Comparison of ENCODE assay signal across 21 cellular contexts in the genomic region with DNA sequence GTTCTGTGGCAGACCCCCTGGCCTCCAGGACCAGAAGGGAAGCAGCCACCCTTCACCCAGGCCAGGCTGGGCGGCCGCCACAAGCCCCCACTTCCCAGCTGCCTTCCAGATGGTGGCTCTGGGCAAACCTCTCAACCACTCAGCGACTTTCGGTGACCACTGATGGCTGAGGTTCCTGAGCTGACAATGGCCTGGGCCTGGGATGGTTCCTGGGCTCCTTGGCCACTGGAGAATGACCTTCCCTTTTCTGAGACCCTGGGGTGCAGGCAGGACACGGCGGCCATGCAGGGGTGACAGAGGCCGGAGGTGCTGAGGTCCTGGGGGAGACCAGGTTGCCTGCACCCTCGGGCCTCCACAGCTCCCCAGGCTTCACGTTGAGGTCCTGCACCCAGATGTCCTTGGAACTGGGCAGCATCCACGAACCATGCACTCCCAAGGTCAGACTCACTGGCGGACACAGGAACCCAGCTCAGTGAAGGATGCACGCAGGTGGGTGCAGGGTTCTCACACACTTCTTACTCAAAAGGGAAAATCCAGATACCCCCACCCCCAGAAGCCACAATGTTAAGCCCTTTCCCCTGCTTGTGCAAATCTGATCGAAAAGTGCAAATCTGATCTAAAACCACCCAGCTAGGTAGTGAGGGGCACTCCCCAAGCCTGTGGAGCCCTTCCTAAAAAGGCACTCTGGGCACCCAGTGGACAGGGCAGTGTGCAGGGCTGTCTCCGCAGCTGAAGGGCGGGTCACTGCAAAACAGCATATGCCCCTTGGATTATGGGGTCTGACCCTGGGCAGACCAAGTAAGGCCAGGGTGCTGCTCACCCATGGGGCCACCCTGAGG. TPM values are rescaled to one million over a fixed set of nuclear protein-coding genes. Genes with fewer than 3 reads are reported as not detected.
A peak's percentile ranks its signal among the peaks of the same experiment; 100 is the strongest.
DNase-seq lines count a peak whose midpoint lies in the region; ATAC-seq and TF ChIP-seq lines count a peak whose summit lies in the region.
"Had no signal": no experiment of that assay in that cellular context is flagged by ENCODE, and none has a peak within 500 bp of the region (broad histone marks: within the 10 kb centered on the region; RNA-seq: fewer than 3 reads in every experiment).

No MANE protein-coding gene starts in this region.

- no peaks in the 10 kb centered on the region for H3K27me3 Mint-ChIP-seq in activated naive CD4-positive, alpha-beta T cell treated with anti-CD3 and anti-CD28 coated beads, Interleukin-2, amount 50 U/mL, for 24 hours
- H3K27me3 Mint-ChIP-seq in activated naive CD8-positive, alpha-beta T cell treated with anti-CD3 and anti-CD28 coated beads, Interleukin-2, amount 10 ng/mL, durations not matched to agents 7 days and 5 days: no peaks in the 10 kb centered on the region
- H3K27me3 Mint-ChIP-seq: progenitor cell of endocrine pancreas had no signal

- TF ChIP-seq POLR2A in GM15510 (IDR thresholded peaks at IDR 0.05; ENCODE audit: borderline replicate concordance, extremely low read depth, insufficient read length): peak; percentile 27

- no peak for DNase-seq in activated naive CD4-positive, alpha-beta T cell (lab: John Stamatoyannopoulos, UW)
- DNase-seq in activated naive CD8-positive, alpha-beta T cell treated with anti-CD3 and anti-CD28 coated beads, Interleukin-2, amount 10 ng/mL, durations not matched to agents 7 days and 5 days: no peak
- DNase-seq in sciatic nerve (ENCODE audit: low spot score): peak; percentile 51
- DNase-seq: activated CD4-positive, CD25-positive, alpha-beta regulatory T cell treated with anti-CD3 and anti-CD28 coated beads, Interleukin-2, amount 50 U/mL, for 72 hours; activated gamma-delta T cell treated with Interleukin-2 at 50 U/mL for 16 hours; DMS79 treated with DMSO at 0.1 percent for 48 hours; hippocampal formation; OCI-M1 had no signal

- intact Hi-C loops in sciatic nerve (cut with DNase I): no loop called here

- H3K4me3 Mint-ChIP-seq in activated naive CD4-positive, alpha-beta T cell treated with anti-CD3 and anti-CD28 coated beads, Interleukin-2, amount 50 U/mL, for 24 hours: no peak overlapping the region
- H3K4me3 Mint-ChIP-seq in activated naive CD8-positive, alpha-beta T cell treated with anti-CD3 and anti-CD28 coated beads, Interleukin-2, amount 10 ng/mL, durations not matched to agents 7 days and 5 days: no peak overlapping the region
- H3K4me3 Mint-ChIP-seq: CD14-positive monocyte, GM23338, neural progenitor cell had no signal

- POLR2A ChIA-PET in activated naive CD8-positive, alpha-beta T cell treated with anti-CD3 and anti-CD28 coated beads, Interleukin-2, amount 10 ng/mL, durations not matched to agents 7 days and 5 days (lab: Charles Lee): interaction anchor here (0.7 to 2.0 kb wide), 8 partner anchors 9 to 78 kb away, joined by 3 to 8 read pairs (median 4); partner anchors contain the start of gene NAP1L4

- H3K4me1 Mint-ChIP-seq in activated naive CD4-positive, alpha-beta T cell treated with anti-CD3 and anti-CD28 coated beads, Interleukin-2, amount 50 U/mL, for 24 hours: peaks cover 44% of the 10 kb centered on the region
- H3K4me1 Mint-ChIP-seq in activated naive CD8-positive, alpha-beta T cell treated with anti-CD3 and anti-CD28 coated beads, Interleukin-2, amount 10 ng/mL, durations not matched to agents 7 days and 5 days: peaks cover 35% of the 10 kb centered on the region

- H3K9me3 Mint-ChIP-seq in activated naive CD4-positive, alpha-beta T cell treated with anti-CD3 and anti-CD28 coated beads, Interleukin-2, amount 50 U/mL, for 24 hours: no peaks in the 10 kb centered on the region
- peaks cover 12% of the 10 kb centered on the region for H3K9me3 Mint-ChIP-seq in activated naive CD8-positive, alpha-beta T cell treated with anti-CD3 and anti-CD28 coated beads, Interleukin-2, amount 10 ng/mL, durations not matched to agents 7 days and 5 days

- peak overlapping the region; percentile 35 for H3K27ac Mint-ChIP-seq in activated naive CD4-positive, alpha-beta T cell treated with anti-CD3 and anti-CD28 coated beads, Interleukin-2, amount 50 U/mL, for 24 hours
- peak overlapping the region; percentile 42 for H3K27ac Mint-ChIP-seq in activated naive CD8-positive, alpha-beta T cell treated with anti-CD3 and anti-CD28 coated beads, Interleukin-2, amount 10 ng/mL, durations not matched to agents 7 days and 5 days
- H3K27ac Mint-ChIP-seq: GM23338, neural progenitor cell, progenitor cell of endocrine pancreas had no signal

- no peak for ATAC-seq in activated naive CD8-positive, alpha-beta T cell treated with anti-CD3 and anti-CD28 coated beads, Interleukin-2, amount 10 ng/mL, durations not matched to agents 7 days and 5 days (ENCODE audit: low read depth)
- ATAC-seq in sciatic nerve (no peak), HG02970 (IDR thresholded peaks at IDR 0.05; ENCODE audit: low FRiP score, unreplicated experiment) (no peak), HG03139 (IDR thresholded peaks at IDR 0.05; ENCODE audit: unreplicated experiment) (no peak), HG03196 (IDR thresholded peaks at IDR 0.05; ENCODE audit: unreplicated experiment) (no peak)
- ATAC-seq: GM23338, left ventricle myocardium superior, Right ventricle myocardium inferior had no signal

- H3K36me3 Mint-ChIP-seq in activated naive CD4-positive, alpha-beta T cell treated with anti-CD3 and anti-CD28 coated beads, Interleukin-2, amount 50 U/mL, for 24 hours: peaks cover 5% of the 10 kb centered on the region
- peaks cover 34% of the 10 kb centered on the region for H3K36me3 Mint-ChIP-seq in activated naive CD8-positive, alpha-beta T cell treated with anti-CD3 and anti-CD28 coated beads, Interleukin-2, amount 10 ng/mL, durations not matched to agents 7 days and 5 days

RNA-seq across cellular contexts. Expression of gene PHLDA2, which starts 13.9 kb away (rescaled TPM):
- total RNA-seq in activated naive CD8-positive, alpha-beta T cell treated with anti-CD3 and anti-CD28 coated beads, Interleukin-2, amount 10 ng/mL, durations not matched to agents 7 days and 5 days: under 1 TPM; 0.55 to 0.65 TPM
- 7.5 TPM for total RNA-seq in sciatic nerve
- total RNA-seq: cerebellum, temporal lobe had no signal

RNA-seq across cellular contexts. Expression of gene NAP1L4, which starts 49.0 kb away (rescaled TPM):
- total RNA-seq in activated naive CD8-positive, alpha-beta T cell treated with anti-CD3 and anti-CD28 coated beads, Interleukin-2, amount 10 ng/mL, durations not matched to agents 7 days and 5 days: 100 to 1,000 TPM; 346 to 363 TPM
- 173 TPM for total RNA-seq in sciatic nerve

RNA-seq across cellular contexts. Expression of gene CDKN1C, which starts 57.5 kb away (rescaled TPM):
- total RNA-seq in activated naive CD8-positive, alpha-beta T cell treated with anti-CD3 and anti-CD28 coated beads, Interleukin-2, amount 10 ng/mL, durations not matched to agents 7 days and 5 days: 1 to 10 TPM; 2.9 to 3.1 TPM
- total RNA-seq in sciatic nerve: 186 TPM

Comparison
In these comparisons a context has a peak if more than half of its experiments do, and no peak if none do; other contexts are left out.
1. RNA of gene CDKN1C, which starts 57.5 kb away (total RNA-seq): 186 TPM in sciatic nerve (single experiment); 2.9 to 3.1 TPM in activated naive CD8-positive, alpha-beta T cell treated with anti-CD3 and anti-CD28 coated beads, Interleukin-2, amount 10 ng/mL, durations not matched to agents 7 days and 5 days; every median in the first group is over 10 times any median in the second.